In the genomic region with DNA sequence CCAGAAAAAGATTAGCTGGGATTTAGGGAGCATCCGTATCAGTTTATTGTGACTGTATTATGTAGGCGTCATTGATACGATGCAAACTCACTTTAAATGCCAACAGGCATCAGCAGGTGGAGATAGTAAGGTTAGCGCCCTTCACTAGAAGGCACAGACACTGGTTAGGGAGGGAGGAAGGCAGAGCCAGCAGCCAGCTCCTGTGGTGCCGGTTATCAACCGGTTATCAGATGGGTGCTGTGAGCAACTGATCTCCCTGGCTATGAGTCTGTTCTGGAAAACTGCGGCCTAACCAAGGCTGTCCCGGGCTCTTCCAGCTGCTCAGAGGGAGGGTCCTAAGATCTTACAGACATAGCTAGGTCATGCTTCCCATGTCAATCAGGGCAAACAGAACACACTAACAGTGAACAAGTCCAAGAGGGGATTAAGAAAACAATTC, we compare ENCODE assay signal across 20 cellular contexts. TPM values are rescaled to one million over a fixed set of nuclear protein-coding genes. Genes with fewer than 3 reads are reported as not detected.
DNase-seq lines count a peak whose midpoint lies in the region; ATAC-seq, FAIRE-seq and TF ChIP-seq lines count a peak whose summit lies in the region.
"Had no signal": no experiment of that assay in that cellular context is flagged by ENCODE, and none has a peak within 500 bp of the region (broad histone marks: within the 10 kb centered on the region; RNA-seq: fewer than 3 reads in every experiment).

No MANE protein-coding gene starts in this region.

- intact Hi-C loops in esophagus squamous epithelium (cut with DNase I) (no loop called here), psoas muscle (cut with DNase I) (no loop called here)

- peak overlapping the region in 7 of 11 experiments; percentile 52 to 98 (median 91); a peak in 8 of 22 replicates for H3K4me2 ChIP-seq in BLaER1 treated with 17β-estradiol and CSF1 and Interleukin-3, amounts not matched to agents 10 nM and 100 nM
- H3K4me2 ChIP-seq: neural progenitor cell had no signal

- no peak overlapping the region for H3K4me3 ChIP-seq in BLaER1 treated with 17β-estradiol and CSF1 and Interleukin-3, amounts not matched to agents 10 nM and 100 nM
- H3K4me3 ChIP-seq in esophagus squamous epithelium: no peak overlapping the region
- no peak overlapping the region for H3K4me3 ChIP-seq in psoas muscle
- H3K4me3 ChIP-seq: neural progenitor cell had no signal

- H3K9ac ChIP-seq in BLaER1 treated with 17β-estradiol and CSF1 and Interleukin-3, amounts not matched to agents 10 nM and 100 nM: no peak overlapping the region
- H3K9ac ChIP-seq: neural progenitor cell had no signal

- DNase-seq in OCI-M1 (lab: John Stamatoyannopoulos, UW) (peak; percentile 93), esophagus squamous epithelium (lab: John Stamatoyannopoulos, UW) (no peak), psoas muscle (no peak), ecto neural progenitor cell (ENCODE audit: low spot score) (no peak), GM19239 (ENCODE audit: insufficient read length, low spot score) (no peak)
- DNase-seq in stimulated activated CD4-positive, alpha-beta T cell treated with anti-CD3 and anti-CD28 coated beads, Interleukin-2, amount 100 ng/mL, for 24 hours: no peak
- DNase-seq: activated CD4-positive, CD25-positive, alpha-beta regulatory T cell; activated CD8-positive, alpha-beta T cell treated with anti-CD3 and anti-CD28 coated beads, Interleukin-2, amount 10 ng/mL, durations not matched to agents 7 days and 5 days; BE2C; brain microvascular endothelial cell; HCEC 1CT; NCI-H1105 treated with DMSO at 0.1 percent for 48 hours; NCI-H524; stimulated activated CD4-positive, alpha-beta T cell treated with anti-CD3 and anti-CD28 coated beads, Interleukin-4, amount 100 ng/mL, for 4 hours; stimulated activated naive CD8-positive, alpha-beta T cell treated with anti-CD3 and anti-CD28 coated beads, Interleukin-15, Interleukin-2, amounts not matched to agents 100 U/mL and 50 U/mL, for 24 hours had no signal

- WGBS in esophagus squamous epithelium, 2 donors: 62 to 75% methylated on average over 8 of the region's 8 CpGs
- WGBS in psoas muscle, 3 donors: 62 to 76% (median 68%) methylated on average over 8 of the region's 8 CpGs

- FAIRE-seq in GM19239 (lab: Jason Lieb, UNC): no peak

- TF ChIP-seq CTCF in esophagus squamous epithelium (IDR thresholded peaks at IDR 0.05) (no peak), psoas muscle (IDR thresholded peaks at IDR 0.05) (no peak)

- no peaks in the 10 kb centered on the region for H4K20me1 ChIP-seq in BLaER1 treated with 17β-estradiol and CSF1 and Interleukin-3, amounts not matched to agents 10 nM and 100 nM

- no peak for TF ChIP-seq POLR2A in esophagus squamous epithelium (IDR thresholded peaks at IDR 0.05)

- peaks cover 46 to 87% (median 76%) of the 10 kb centered on the region in 10 experiments for H3K4me1 ChIP-seq in BLaER1 treated with 17β-estradiol and CSF1 and Interleukin-3, amounts not matched to agents 10 nM and 100 nM
- H3K4me1 ChIP-seq in esophagus squamous epithelium (peaks cover 27 to 58% (median 36%) of the 10 kb centered on the region in 3 donors), psoas muscle (peaks cover 47% of the 10 kb centered on the region)
- H3K4me1 ChIP-seq: BE2C had no signal

- H3K27me3 ChIP-seq in BLaER1 treated with 17β-estradiol and CSF1 and Interleukin-3, amounts not matched to agents 10 nM and 100 nM: no peaks in the 10 kb centered on the region
- H3K27me3 ChIP-seq in esophagus squamous epithelium (no peaks in the 10 kb centered on the region), psoas muscle (ENCODE audit: insufficient read depth in 3 of 3, low read length in 2 of 3) (no peaks in the 10 kb centered on the region)
- H3K27me3 ChIP-seq: BE2C, brain microvascular endothelial cell, neural progenitor cell had no signal

- H3K27ac ChIP-seq in BLaER1 treated with 17β-estradiol and CSF1 and Interleukin-3, amounts not matched to agents 10 nM and 100 nM: peak overlapping the region in 7 of 11 experiments; percentile 14 to 100 (median 100); a peak in 11 of 22 replicates
- H3K27ac ChIP-seq in esophagus squamous epithelium (peak overlapping the region in 3 of 4 donors; percentile 35 to 62 (median 55)), psoas muscle (peak overlapping the region; percentile 48)
- H3K27ac ChIP-seq: brain microvascular endothelial cell, neural progenitor cell had no signal

- peaks cover 0 to 19% (median 10%) of the 10 kb centered on the region in 11 experiments; a peak in 11 of 22 replicates for H3K9me3 ChIP-seq in BLaER1 treated with 17β-estradiol and CSF1 and Interleukin-3, amounts not matched to agents 10 nM and 100 nM (replicated peaks in 1 of 11)
- H3K9me3 ChIP-seq in esophagus squamous epithelium (no peaks in the 10 kb centered on the region), psoas muscle (no peaks in the 10 kb centered on the region)
- H3K9me3 ChIP-seq: BE2C had no signal

- ATAC-seq in psoas muscle (no peak), GM18867 (IDR thresholded peaks at IDR 0.05; ENCODE audit: unreplicated experiment) (no peak)
- ATAC-seq: activated CD8-positive, alpha-beta T cell treated with anti-CD3 and anti-CD28 coated beads, Interleukin-2, amount 10 ng/mL, durations not matched to agents 7 days and 5 days; SK-N-SH treated with all-trans-retinoic acid at 6 μM for 48 hours had no signal

- H3K36me3 ChIP-seq in BLaER1 treated with 17β-estradiol and CSF1 and Interleukin-3, amounts not matched to agents 10 nM and 100 nM: 0 out of 22 replicates have a peak, but pooled peaks cover 0 to 4% (median 0%) of the 10 kb centered on the region in 11 experiments
- no peaks in the 10 kb centered on the region for H3K36me3 ChIP-seq in esophagus squamous epithelium
- H3K36me3 ChIP-seq in psoas muscle (ENCODE audit: insufficient read depth in 1 of 2, low read depth in 1 of 2): no peaks in the 10 kb centered on the region
- H3K36me3 ChIP-seq: BE2C, brain microvascular endothelial cell, neural progenitor cell had no signal

RNA-seq across cellular contexts. Expression of gene CD93, which starts 47.5 kb away (rescaled TPM):
- total RNA-seq in esophagus squamous epithelium (10 to 100 TPM in 2 of 4 donors, 1 to 10 TPM in 2; 4.5 to 22.9 (median 14.6) TPM), psoas muscle (10 to 100 TPM; 17.6 to 35.7 (median 34.6) TPM)
- 10 to 100 TPM in 1 of 3 donors, 1 to 10 TPM in 2; 7.7 to 15.5 (median 9.5) TPM for polyA plus RNA-seq in psoas muscle
- total RNA-seq: G401 had no signal

Comparison
In these comparisons a context has a peak if more than half of its experiments do, and no peak if none do; other contexts are left out.
1. H3K27ac ChIP-seq: peak in every context shown above with its lines; median percentile 100 in BLaER1 treated with 17β-estradiol and CSF1 and Interleukin-3, amounts not matched to agents 10 nM and 100 nM; 55 in esophagus squamous epithelium; 48 in psoas muscle.